In genomic region chr6:75261299-75261698, GRCh38 we compare ENCODE assay signal across 29 cellular contexts. TPM values are rescaled to one million over a fixed set of nuclear protein-coding genes. Genes with fewer than 3 reads are reported as not detected.
"Had no signal": no experiment of that assay in that cellular context is flagged by ENCODE, and none has a peak within 500 bp of the region (broad histone marks: within the 10 kb centered on the region; RNA-seq: fewer than 3 reads in every experiment).

No MANE protein-coding gene starts in this region.

- FAIRE-seq: pancreas had no signal

- ATAC-seq: naive thymus-derived CD8-positive, alpha-beta T cell; natural killer cell treated with Interleukin-12 subunit alpha and Interleukin-12 subunit beta and Interleukin-15 and Interleukin-18, amount 100 ng/mL, for 72 hours; pancreas; psoas muscle; right cardiac atrium; sciatic nerve; stimulated activated memory B cell treated with anti-CD40 and anti-IgM and Interleukin-4, amounts not matched to agents 10 μg/mL and 1 μg/mL and 100 μg/mL, for 72 hours; stimulated activated naive CD8-positive, alpha-beta T cell treated with anti-CD3 and anti-CD28 coated beads, Interleukin-15, amount 100 ng/mL, for 72 hours; stimulated activated naive CD8-positive, alpha-beta T cell treated with anti-CD3 and anti-CD28 coated beads, Interleukin-15, Interleukin-2, amounts not matched to agents 100 U/mL and 50 U/mL, for 24 hours; upper lobe of right lung had no signal

- H3K36me3 ChIP-seq: uterus had no signal

- H3K27ac ChIP-seq: neutrophil, pancreas, psoas muscle, skin epidermis, spleen, suprapubic skin, testis, tibial artery, transverse colon, upper lobe of right lung, uterus had no signal

- H3K4me1 ChIP-seq: pancreas, psoas muscle, testis, transverse colon, upper lobe of right lung, uterus had no signal

- DNase-seq: naive thymus-derived CD8-positive, alpha-beta T cell; nephron progenitor cell; nucleus accumbens; pancreas; posterior cingulate gyrus; psoas muscle; right cardiac atrium; spleen; stimulated activated CD4-positive, alpha-beta T cell treated with anti-CD3 and anti-CD28 coated beads, Interleukin-12 subunit alpha, Interleukin-12 subunit beta, amount 100 ng/mL, for 4 hours; stimulated activated CD4-positive, alpha-beta T cell treated with anti-CD3 and anti-CD28 coated beads, Interleukin-1b, Interleukin-23, amount 100 ng/mL, for 48 hours; stimulated activated CD4-positive, alpha-beta T cell treated with anti-CD3 and anti-CD28 coated beads, Interleukin-4, amount 100 ng/mL, for 1 hour; stimulated activated CD4-positive, alpha-beta T cell treated with anti-CD3 and anti-CD28 coated beads, Interleukin-4, amount 100 ng/mL, for 4 hours; stimulated activated CD8-positive, alpha-beta memory T cell treated with anti-CD3 and anti-CD28 coated beads, Interleukin-4, amount 100 ng/mL, for 48 hours; stimulated activated naive CD4-positive, alpha-beta T cell; stimulated activated naive CD8-positive, alpha-beta T cell treated with anti-CD3 and anti-CD28 coated beads, Interleukin-15, amount 100 ng/mL, for 72 hours; stimulated activated naive CD8-positive, alpha-beta T cell treated with anti-CD3 and anti-CD28 coated beads, Interleukin-15, Interleukin-2, amounts not matched to agents 100 U/mL and 50 U/mL, for 24 hours; substantia nigra; testis; tibial artery; transverse colon; upper lobe of right lung; uterus had no signal

- H3K4me3 ChIP-seq: pancreas, psoas muscle, skin epidermis, smooth muscle cell, spleen, suprapubic skin, testis, tibial artery, transverse colon, upper lobe of right lung, uterus had no signal

- H3K27me3 ChIP-seq: neutrophil, pancreas, spleen, suprapubic skin, testis, tibial artery, transverse colon, upper lobe of right lung, uterus had no signal

- H3K9me3 ChIP-seq: neutrophil, pancreas, psoas muscle, spleen, suprapubic skin, testis, tibial artery, transverse colon, upper lobe of right lung, uterus had no signal

- H3K4me2 ChIP-seq: smooth muscle cell had no signal

RNA-seq across cellular contexts. Expression of gene COL12A1, which starts 55.4 kb away (rescaled TPM):
- total RNA-seq: naive thymus-derived CD8-positive, alpha-beta T cell; natural killer cell treated with Interleukin-12 subunit alpha and Interleukin-12 subunit beta and Interleukin-15 and Interleukin-18, amount 100 ng/mL, for 72 hours had no signal
- polyA plus RNA-seq: naive thymus-derived CD8-positive, alpha-beta T cell had no signal
